8 cellular contexts compared by ENCODE assay signal in genomic region chr17:50625032-50625871, GRCh38. TPM values are rescaled to one million over a fixed set of nuclear protein-coding genes. Genes with fewer than 3 reads are reported as not detected.
"Had no signal": no experiment of that assay in that cellular context is flagged by ENCODE, and none has a peak within 500 bp of the region (broad histone marks: within the 10 kb centered on the region; RNA-seq: fewer than 3 reads in every experiment).

No MANE protein-coding gene starts in this region.

- H3K79me2 ChIP-seq: hepatocyte had no signal

- H3K4me1 ChIP-seq: vagina had no signal

- H3K36me3 Mint-ChIP-seq: mesothelial cell of epicardium had no signal

- H3K36me3 ChIP-seq: brain microvascular endothelial cell, vagina had no signal

- H2AFZ ChIP-seq: hepatocyte had no signal

- H3K4me3 Mint-ChIP-seq: activated CD4-positive, alpha-beta T cell treated with anti-CD3 and anti-CD28 coated beads, Interleukin-2, amount 10 ng/mL, durations not matched to agents 24 days and 14 days; mesothelial cell of epicardium had no signal

- H3K27me3 ChIP-seq: hepatocyte, vagina had no signal

- H3K27ac ChIP-seq: brain microvascular endothelial cell, hepatocyte, skin epidermis, vagina had no signal

- H3K4me3 ChIP-seq: hepatocyte, skin epidermis, vagina had no signal

- H3K9me3 ChIP-seq: vagina had no signal

- H3K9me3 Mint-ChIP-seq: activated CD4-positive, alpha-beta T cell treated with anti-CD3 and anti-CD28 coated beads, Interleukin-2, amount 10 ng/mL, durations not matched to agents 24 days and 14 days; mesothelial cell of epicardium had no signal

- H3K4me2 ChIP-seq: hepatocyte had no signal

- H3K27ac Mint-ChIP-seq: activated CD4-positive, alpha-beta T cell treated with anti-CD3 and anti-CD28 coated beads, Interleukin-2, amount 10 ng/mL, durations not matched to agents 24 days and 14 days; mesothelial cell of epicardium had no signal

RNA-seq across cellular contexts. Expression of gene ABCC3, which starts 9.4 kb away (rescaled TPM):
- total RNA-seq: activated CD4-positive, alpha-beta T cell treated with anti-CD3 and anti-CD28 coated beads, Interleukin-2, amount 10 ng/mL, durations not matched to agents 24 days and 14 days; activated CD8-positive, alpha-beta memory T cell treated with anti-CD3 and anti-CD28 coated beads for 36 hours; T-helper 2 cell treated with Interferon-gamma antibody and Interleukin-4, amounts not matched to agents 100 ng/mL and 5 ng/mL, for 36 hours had no signal
